19 cellular contexts compared by ENCODE assay signal in genomic region chr14:72756967-72757366, GRCh38.
DNase-seq lines count a peak whose midpoint lies in the region; ATAC-seq, FAIRE-seq and TF ChIP-seq lines count a peak whose summit lies in the region.
"Had no signal": no experiment of that assay in that cellular context is flagged by ENCODE, and none has a peak within 500 bp of the region (broad histone marks: within the 10 kb centered on the region; RNA-seq: fewer than 3 reads in every experiment).

No MANE protein-coding gene starts in this region.

- ATAC-seq in HepG2 (no peak), right lobe of liver (no peak), HG03045 (IDR thresholded peaks at IDR 0.05; ENCODE audit: unreplicated experiment) (no peak), GM21723 (IDR thresholded peaks at IDR 0.05; ENCODE audit: unreplicated experiment) (no peak)
- ATAC-seq in stimulated activated memory B cell treated with anti-CD40 and anti-IgM and Interleukin-4, amounts not matched to agents 10 μg/mL and 1 μg/mL and 100 μg/mL, for 72 hours: no peak

- H3K9ac ChIP-seq in HepG2 (ENCODE audit: insufficient read depth, low read depth, low read length): no peak overlapping the region
- no peak overlapping the region for H3K9ac ChIP-seq in colonic mucosa (ENCODE audit: low read depth in 2 of 2, low read length in 2 of 2)
- H3K9ac ChIP-seq: GM23248 had no signal

- H3K36me3 ChIP-seq in HepG2 (replicated peaks in 1 of 2; ENCODE audit: control insufficient read depth in 1 of 2, insufficient read depth in 2 of 2, low read length in 2 of 2): no peaks in the 10 kb centered on the region
- no peaks in the 10 kb centered on the region for H3K36me3 ChIP-seq in right lobe of liver
- no peaks in the 10 kb centered on the region for H3K36me3 ChIP-seq in colonic mucosa

- peaks cover 37% of the 10 kb centered on the region for H3K36me3 Mint-ChIP-seq in stimulated activated memory B cell treated with anti-CD40 and anti-IgM and Interleukin-4, amounts not matched to agents 10 μg/mL and 1 μg/mL and 100 μg/mL, for 72 hours

- intact Hi-C loops in HepG2 (cut with micrococcal nuclease; ENCODE audit: unreplicated experiment) (no loop called here), right lobe of liver (cut with DNase I) (no loop called here), colonic mucosa (cut with DNase I) (no loop called here)

- CTCF ChIA-PET in HepG2 (lab: Yijun Ruan, JAX; ENCODE audit: low intra/inter-chr PET ratio, low total read pairs): no interaction called here

- H3K4me1 ChIP-seq in HepG2 (ENCODE audit: insufficient read depth, low read length): no peaks in the 10 kb centered on the region
- no peaks in the 10 kb centered on the region for H3K4me1 ChIP-seq in right lobe of liver
- no peaks in the 10 kb centered on the region for H3K4me1 ChIP-seq in colonic mucosa

- TF ChIP-seq EP300 in HepG2 (IDR thresholded peaks at IDR 0.05; ENCODE audit: low read depth in 2 of 2, low read length in 2 of 2): no peak
- no peak for TF ChIP-seq EP300 in HepG2 (CRISPR knock-in tag; IDR thresholded peaks at IDR 0.05; ENCODE audit: borderline replicate concordance)

- DNase-seq in HepG2 (ENCODE audit: low spot score) (no peak), right lobe of liver (no peak), colonic mucosa (peak; percentile 4)
- DNase-seq: C1 segment of cervical spinal cord; Calu3; CD4-positive, alpha-beta memory T cell; COR-L47; DMS53; DMS79 treated with DMSO at 0.1 percent for 48 hours; GF-D8; GM23248; H7; HCEC 1CT had no signal

- no peaks in the 10 kb centered on the region for H3K27me3 Mint-ChIP-seq in stimulated activated memory B cell treated with anti-CD40 and anti-IgM and Interleukin-4, amounts not matched to agents 10 μg/mL and 1 μg/mL and 100 μg/mL, for 72 hours
- H3K27me3 Mint-ChIP-seq: CD4-positive, alpha-beta memory T cell had no signal

- POLR2A ChIA-PET in HepG2 (lab: Yijun Ruan, JAX): no interaction called here

- H3K27me3 ChIP-seq in HepG2 (ENCODE audit: control insufficient read depth in 1 of 2, insufficient read depth in 2 of 2, low read length in 2 of 2): no peaks in the 10 kb centered on the region
- H3K27me3 ChIP-seq in right lobe of liver: no peaks in the 10 kb centered on the region
- H3K27me3 ChIP-seq in colonic mucosa: no peaks in the 10 kb centered on the region

- no peak overlapping the region for H3K4me3 ChIP-seq in HepG2 (replicated peaks in 1 of 3; ENCODE audit: insufficient read depth in 1 of 3, low read depth in 2 of 3, low read length in 3 of 3)
- no peak overlapping the region for H3K4me3 ChIP-seq in right lobe of liver
- H3K4me3 ChIP-seq in colonic mucosa: no peak overlapping the region
- H3K4me3 ChIP-seq: GM23248 had no signal

- H3K9me3 Mint-ChIP-seq in stimulated activated memory B cell treated with anti-CD40 and anti-IgM and Interleukin-4, amounts not matched to agents 10 μg/mL and 1 μg/mL and 100 μg/mL, for 72 hours: peaks cover 24% of the 10 kb centered on the region

- FAIRE-seq in HepG2 (lab: Jason Lieb, UNC): no peak
- FAIRE-seq: GM12891, GM18507, H1 had no signal

- no TSS peak for BruUV-seq in HepG2 (replicated peaks; lab: Mats Ljungman, UMichigan)

- no peak overlapping the region for H2AFZ ChIP-seq in HepG2 (ENCODE audit: low read length)
- H2AFZ ChIP-seq: GM23248 had no signal

- TF ChIP-seq CTCF in HepG2 (CRISPR knock-in tag; IDR thresholded peaks at IDR 0.05) (no peak), right lobe of liver (IDR thresholded peaks at IDR 0.05) (no peak), colonic mucosa (IDR thresholded peaks at IDR 0.05) (no peak)

- peak overlapping the region; percentile 20 for H3K27ac Mint-ChIP-seq in stimulated activated memory B cell treated with anti-CD40 and anti-IgM and Interleukin-4, amounts not matched to agents 10 μg/mL and 1 μg/mL and 100 μg/mL, for 72 hours
- H3K27ac Mint-ChIP-seq: CD4-positive, alpha-beta memory T cell had no signal

- no peak overlapping the region for H3K4me3 Mint-ChIP-seq in stimulated activated memory B cell treated with anti-CD40 and anti-IgM and Interleukin-4, amounts not matched to agents 10 μg/mL and 1 μg/mL and 100 μg/mL, for 72 hours
- H3K4me3 Mint-ChIP-seq: CD4-positive, alpha-beta memory T cell had no signal

- H3K4me2 ChIP-seq in HepG2 (ENCODE audit: low read depth, low read length): no peak overlapping the region

- H3K27ac ChIP-seq in HepG2 (ENCODE audit: extremely low read length, insufficient read depth, low read length) (no peak overlapping the region), right lobe of liver (no peak overlapping the region), colonic mucosa (no peak overlapping the region)
- H3K27ac ChIP-seq: GM23248 had no signal

- peaks cover 31% of the 10 kb centered on the region for H3K9me3 ChIP-seq in HepG2 (ENCODE audit: low read length)
- H3K9me3 ChIP-seq in right lobe of liver: peaks cover 0 to 14% (median 3%) of the 10 kb centered on the region in 4 donors
- H3K9me3 ChIP-seq in colonic mucosa: no peaks in the 10 kb centered on the region

- 0% methylated on average over 1 of the region's 1 CpG for WGBS in HepG2 (ENCODE audit: low lambda C conversion rate)
- WGBS in right lobe of liver (ENCODE audit: insufficient coverage, low coverage, low lambda C conversion rate, missing lambda C conversion rate): 55% methylated on average over 1 of the region's 1 CpG

- in situ Hi-C loops in HepG2 (cut with HindIII; ENCODE audit: extremely low pct_ligation_motif_present, low pct_unique_long_range_greater_than_20kb): no loop called here

- H3K79me2 ChIP-seq in HepG2 (ENCODE audit: insufficient read depth, low read length): no peaks in the 10 kb centered on the region

- no peaks in the 10 kb centered on the region for H4K20me1 ChIP-seq in HepG2 (ENCODE audit: insufficient read depth, low read length)

- TF ChIP-seq RAD21 in HepG2 (CRISPR knock-in tag; IDR thresholded peaks at IDR 0.05): no peak

- H3K4me1 Mint-ChIP-seq in stimulated activated memory B cell treated with anti-CD40 and anti-IgM and Interleukin-4, amounts not matched to agents 10 μg/mL and 1 μg/mL and 100 μg/mL, for 72 hours: peaks cover 17% of the 10 kb centered on the region
- H3K4me1 Mint-ChIP-seq: CD4-positive, alpha-beta memory T cell had no signal

- TF ChIP-seq POLR2A in HepG2 (IDR thresholded peaks at IDR 0.05; ENCODE audit: insufficient read depth in 1 of 2, low read depth in 2 of 2, low read length in 2 of 2) (no peak), right lobe of liver (IDR thresholded peaks at IDR 0.05) (no peak)

TF ChIP-seq in HepG2, 621 proteins besides CTCF, POLR2A, EP300 and RAD21:
- no peak for TF ChIP-seq ZNF263 (CRISPR knock-in tag; IDR thresholded peaks at IDR 0.05)
- no peak for TF ChIP-seq SRSF4 (IDR thresholded peaks at IDR 0.05; ENCODE audit: low read depth, low read length, poor library complexity, severe bottlenecking)
- peak; percentile 59 for TF ChIP-seq HNRNPK (IDR thresholded peaks at IDR 0.05; ENCODE audit: low read depth, low read length, poor library complexity, severe bottlenecking)
- TF ChIP-seq FOXA3 (CRISPR knock-in tag; IDR thresholded peaks at IDR 0.05): no peak
- TF ChIP-seq, protein P1, sequence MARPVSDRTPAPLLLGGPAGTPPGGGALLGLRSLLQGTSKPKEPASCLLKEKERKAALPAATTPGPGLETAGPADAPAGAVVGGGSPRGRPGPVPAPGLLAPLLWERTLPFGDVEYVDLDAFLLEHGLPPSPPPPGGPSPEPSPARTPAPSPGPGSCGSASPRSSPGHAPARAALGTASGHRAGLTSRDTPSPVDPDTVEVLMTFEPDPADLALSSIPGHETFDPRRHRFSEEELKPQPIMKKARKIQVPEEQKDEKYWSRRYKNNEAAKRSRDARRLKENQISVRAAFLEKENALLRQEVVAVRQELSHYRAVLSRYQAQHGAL (CRISPR knock-in tag; IDR thresholded peaks at IDR 0.05; ENCODE audit: not compliant biosample characterization): no peak
- no peak for TF ChIP-seq SPEN (CRISPR knock-in tag; IDR thresholded peaks at IDR 0.05; ENCODE audit: low read depth)
- no peak for TF ChIP-seq CHD2 (IDR thresholded peaks at IDR 0.05; ENCODE audit: low read depth, low read length)
- TF ChIP-seq ZNF468 (CRISPR knock-in tag; IDR thresholded peaks at IDR 0.05): no peak
- TF ChIP-seq PCBP2 (optimal IDR thresholded peaks at IDR 0.05; ENCODE audit: low read depth, low read length, poor library complexity, severe bottlenecking): peak; percentile 60
- TF ChIP-seq ZNF782 (CRISPR knock-in tag; IDR thresholded peaks at IDR 0.05; ENCODE audit: borderline replicate concordance): no peak
